ENCODE assay signal across 27 cellular contexts in genomic region chr4:150231108-150231770, GRCh38.
DNase-seq lines count a peak whose midpoint lies in the region; ATAC-seq, FAIRE-seq and TF ChIP-seq lines count a peak whose summit lies in the region.
"Had no signal": no experiment of that assay in that cellular context is flagged by ENCODE, and none has a peak within 500 bp of the region (broad histone marks: within the 10 kb centered on the region; RNA-seq: fewer than 3 reads in every experiment).

No MANE protein-coding gene starts in this region.

- H3K4me1 ChIP-seq in SK-N-SH (ENCODE audit: control insufficient read depth in 1 of 2, insufficient read depth in 2 of 2, low read depth in 1 of 2, low read length in 1 of 2) (peaks cover 19 to 50% of the 10 kb centered on the region in 2 experiments), Panc1 (ENCODE audit: control insufficient read depth, insufficient read depth, low read length) (peaks cover 25% of the 10 kb centered on the region), colonic mucosa (no peaks in the 10 kb centered on the region)
- H3K4me1 ChIP-seq: gastrocnemius medialis, testis had no signal

- no peak for TF ChIP-seq POLR2A in H54 (IDR thresholded peaks at IDR 0.05; ENCODE audit: low read depth, low read length)

- H3K27ac ChIP-seq in SK-N-SH (ENCODE audit: low read depth in 2 of 2, low read length in 1 of 2) (peak overlapping the region; percentile 47 to 82; a peak in 3 of 4 replicates), Panc1 (ENCODE audit: low read length) (peak overlapping the region; percentile 75), colonic mucosa (no peak overlapping the region)
- H3K27ac ChIP-seq: gastrocnemius medialis, hepatocyte, ovary, SK-N-MC, testis had no signal

- H3K4me1 Mint-ChIP-seq in glutamatergic neuron (ENCODE audit: low read depth, unreplicated experiment), result peaks cover 29% of the 10 kb centered on the region

- no peak overlapping the region for H3K4me3 ChIP-seq in SK-N-SH (ENCODE audit: low read depth in 2 of 2, low read length in 1 of 2)
- H3K4me3 ChIP-seq in Panc1 (ENCODE audit: low read depth in 2 of 2, low read length in 2 of 2), result no peak overlapping the region
- no peak overlapping the region for H3K4me3 ChIP-seq in retinal pigment epithelial cell (ENCODE audit: low read length)
- H3K4me3 ChIP-seq in colonic mucosa, result no peak overlapping the region
- H3K4me3 ChIP-seq: esophagus muscularis mucosa, gastrocnemius medialis, GM12878, hepatocyte, ovary, SK-N-MC, testis had no signal

- TF ChIP-seq EP300 in SK-N-SH (IDR thresholded peaks at IDR 0.05; ENCODE audit: borderline replicate concordance in 1 of 2, low read depth in 1 of 2, low read length in 1 of 2), result no peak

- no peak overlapping the region for H2AFZ ChIP-seq in SK-N-SH (ENCODE audit: low read depth)
- H2AFZ ChIP-seq: hepatocyte had no signal

- peaks cover 6% of the 10 kb centered on the region for H3K27me3 Mint-ChIP-seq in glutamatergic neuron (ENCODE audit: unreplicated experiment)

- no peaks in the 10 kb centered on the region for H3K9me2 ChIP-seq in SK-N-SH

- no peaks in the 10 kb centered on the region for H3K9me3 ChIP-seq in SK-N-SH
- H3K9me3 ChIP-seq in Panc1 (ENCODE audit: control insufficient read depth, insufficient read depth, low read depth, low read length), result no peaks in the 10 kb centered on the region
- H3K9me3 ChIP-seq in colonic mucosa, result no peaks in the 10 kb centered on the region
- H3K9me3 ChIP-seq: BE2C, esophagus muscularis mucosa, gastrocnemius medialis, ovary, testis had no signal

- H3K27me3 ChIP-seq in SK-N-SH (ENCODE audit: insufficient read depth) (no peaks in the 10 kb centered on the region), Panc1 (ENCODE audit: control insufficient read depth, insufficient read depth, low read length) (no peaks in the 10 kb centered on the region), colonic mucosa (no peaks in the 10 kb centered on the region)
- H3K27me3 ChIP-seq: BE2C, esophagus muscularis mucosa, gastrocnemius medialis, hepatocyte, ovary, testis had no signal

- H3K27ac Mint-ChIP-seq in glutamatergic neuron (ENCODE audit: unreplicated experiment), result peak overlapping the region; percentile 97
- H3K27ac Mint-ChIP-seq: activated T-cell treated with anti-CD3 and anti-CD28 coated beads, Interleukin-2, amount 50 U/mL, for 72 hours; T-helper 1 cell treated with Interleukin-12 subunit alpha and Interleukin-12 subunit beta and Interleukin-4 antibody, amounts not matched to agents 30 μg/mL and 1 μg/mL, for 36 hours had no signal

- ATAC-seq in SK-N-SH treated with all-trans-retinoic acid at 6 μM for 48 hours, result no peak
- no peak for ATAC-seq in Panc1
- ATAC-seq: activated T-cell treated with anti-CD3 and anti-CD28 coated beads, Interleukin-2, amount 50 U/mL, for 72 hours; gastrocnemius medialis; GM12878; stimulated activated naive CD8-positive, alpha-beta T cell treated with anti-CD3 and anti-CD28 coated beads, Interleukin-15, Interleukin-2, amounts not matched to agents 100 U/mL and 50 U/mL, for 24 hours had no signal

- TF ChIP-seq RAD21 in SK-N-SH (IDR thresholded peaks at IDR 0.05; ENCODE audit: low read length), result no peak

- CTCF ChIA-PET in SK-N-SH (lab: Yijun Ruan, JAX) (interaction anchor here (1.5 to 2.9 kb wide), 3 partner anchors 9 to 221 kb away, joined by 4 to 17 read pairs (median 5); no protein-coding TSS in a partner anchor), Panc1 (lab: Charles Lee) (no interaction called here)

- intact Hi-C loops in Panc1 (cut with micrococcal nuclease; ENCODE audit: unreplicated experiment) (no loop called here), colonic mucosa (cut with DNase I) (no loop called here)

- H3K36me3 ChIP-seq in SK-N-SH (replicated peaks in 1 of 2; ENCODE audit: control insufficient read depth in 1 of 2, insufficient read depth in 2 of 2, low read length in 1 of 2) (peaks cover 32 to 37% of the 10 kb centered on the region in 2 experiments), Panc1 (ENCODE audit: control insufficient read depth, insufficient read depth, low read length) (no peaks in the 10 kb centered on the region; the same call in 1 of the 2 replicates), colonic mucosa (no peaks in the 10 kb centered on the region)
- H3K36me3 ChIP-seq: BE2C, gastrocnemius medialis, ovary had no signal

- no peak for FAIRE-seq in H54 (lab: Jason Lieb, UNC)
- FAIRE-seq: GM12878, small intestine, TTC549, urothelium cell line had no signal

- peaks cover 6% of the 10 kb centered on the region for H3K9me3 Mint-ChIP-seq in glutamatergic neuron (ENCODE audit: unreplicated experiment)
- H3K9me3 Mint-ChIP-seq: activated T-cell treated with anti-CD3 and anti-CD28 coated beads, Interleukin-2, amount 50 U/mL, for 72 hours; nephron; T-helper 1 cell treated with Interleukin-12 subunit alpha and Interleukin-12 subunit beta and Interleukin-4 antibody, amounts not matched to agents 30 μg/mL and 1 μg/mL, for 36 hours had no signal

- no peak for TF ChIP-seq CTCF in SK-N-SH (IDR thresholded peaks at IDR 0.05)
- no peak for TF ChIP-seq CTCF in Panc1 (IDR thresholded peaks at IDR 0.05)
- no peak for TF ChIP-seq CTCF in glutamatergic neuron (IDR thresholded peaks at IDR 0.05; ENCODE audit: partially characterized antibody, unreplicated experiment)
- TF ChIP-seq CTCF in retinal pigment epithelial cell (conservative IDR thresholded peaks at IDR 0.05; ENCODE audit: low read depth, low read length), result no peak
- TF ChIP-seq CTCF in colonic mucosa (IDR thresholded peaks at IDR 0.05), result no peak

- peaks cover 37% of the 10 kb centered on the region for H3F3A ChIP-seq in SK-N-SH (replicated peaks; ENCODE audit: insufficient read depth)

- DNase-seq in SK-N-SH, result no peak
- no peak for DNase-seq in Panc1 (ENCODE audit: low read depth, low spot score)
- no peak for DNase-seq in glutamatergic neuron
- peak; percentile 64 for DNase-seq in retinal pigment epithelial cell (ENCODE audit: low read depth)
- DNase-seq in H54 (ENCODE audit: insufficient read length, low spot score), result no peak
- no peak for DNase-seq in SK-N-DZ (ENCODE audit: low spot score)
- DNase-seq in colonic mucosa, result no peak
- DNase-seq: 8988T; activated CD4-positive, alpha-beta T cell treated with anti-CD3 and anti-CD28 coated beads, Interleukin-2, amount 50 U/mL, for 4 hours; activated T-cell treated with anti-CD3 and anti-CD28 coated beads, Interleukin-2, amount 50 U/mL, for 72 hours; BE2C; gastrocnemius medialis; NCI-H2171; ovary; retina; small intestine; stimulated activated naive CD8-positive, alpha-beta T cell treated with anti-CD3 and anti-CD28 coated beads, Interleukin-15, Interleukin-2, amounts not matched to agents 100 U/mL and 50 U/mL, for 24 hours; testis had no signal

- in situ Hi-C loops in Panc1 (cut with HindIII; ENCODE audit: low pct_unique_long_range_greater_than_20kb, low sequenced_read_pairs), result no loop called here

- POLR2A ChIA-PET in SK-N-SH (lab: Yijun Ruan, JAX), result interaction anchor here (0.6 kb wide), 1 partner anchor 840 kb away, joined by 4 read pairs; no protein-coding TSS in a partner anchor
- POLR2A ChIA-PET in Panc1 (lab: Charles Lee), result no interaction called here

- H3K4me3 Mint-ChIP-seq in glutamatergic neuron (ENCODE audit: unreplicated experiment), result no peak overlapping the region
- H3K4me3 Mint-ChIP-seq: activated T-cell treated with anti-CD3 and anti-CD28 coated beads, Interleukin-2, amount 50 U/mL, for 72 hours; nephron; T-helper 1 cell treated with Interleukin-12 subunit alpha and Interleukin-12 subunit beta and Interleukin-4 antibody, amounts not matched to agents 30 μg/mL and 1 μg/mL, for 36 hours had no signal

- BruUV-seq in Panc1 (replicated peaks; lab: Mats Ljungman, UMichigan), result no TSS peak

- 81% methylated on average over 4 of the region's 4 CpGs for WGBS in SK-N-SH (ENCODE audit: low lambda C conversion rate)

- H4K20me1 ChIP-seq in SK-N-SH (ENCODE audit: insufficient read depth), result no peaks in the 10 kb centered on the region

- H3K4me2 ChIP-seq in SK-N-SH, result no peak overlapping the region
- H3K4me2 ChIP-seq: hepatocyte had no signal

- H3K9ac ChIP-seq in SK-N-SH, result no peak overlapping the region
- H3K9ac ChIP-seq in colonic mucosa (ENCODE audit: low read depth in 2 of 2, low read length in 2 of 2), result no peak overlapping the region

- H3K36me3 Mint-ChIP-seq in glutamatergic neuron (ENCODE audit: unreplicated experiment), result peaks cover 10% of the 10 kb centered on the region

- H3K79me2 ChIP-seq in SK-N-SH (ENCODE audit: insufficient read depth), result no peaks in the 10 kb centered on the region; the same call in 1 of the 2 replicates
- H3K79me2 ChIP-seq: hepatocyte had no signal

TF ChIP-seq in SK-N-SH, 30 proteins besides CTCF, POLR2A, EP300 and RAD21 (continues in another document):
- no peak for TF ChIP-seq SIN3A (IDR thresholded peaks at IDR 0.05; ENCODE audit: borderline replicate concordance, low read depth, low read length)

TF ChIP-seq in SK-N-SH treated with all-trans-retinoic acid at 6 μM for 48 hours, 23 proteins besides CTCF, POLR2A, EP300 and RAD21 (continues in another document):
- TF ChIP-seq CSDC2 (CRISPR knock-in tag; IDR thresholded peaks at IDR 0.05), result no peak
- no peak for TF ChIP-seq PPARA (CRISPR knock-in tag; IDR thresholded peaks at IDR 0.05; ENCODE audit: borderline replicate concordance)
- no peak for TF ChIP-seq TSHZ2 (CRISPR knock-in tag; IDR thresholded peaks at IDR 0.05)
- no peak for TF ChIP-seq GLIS3 (CRISPR knock-in tag; IDR thresholded peaks at IDR 0.05)
- TF ChIP-seq ZNF565 (CRISPR knock-in tag; conservative IDR thresholded peaks at IDR 0.05; ENCODE audit: low read depth), result no peak
- no peak for TF ChIP-seq BACH2 (CRISPR knock-in tag; IDR thresholded peaks at IDR 0.05; ENCODE audit: borderline replicate concordance)
